ENCODE assay signal across 8 cellular contexts in genomic region chr4:47913858-47914218, GRCh38. TPM values are rescaled to one million over a fixed set of nuclear protein-coding genes. Genes with fewer than 3 reads are reported as not detected.
DNase-seq lines count a peak whose midpoint lies in the region; ATAC-seq and TF ChIP-seq lines count a peak whose summit lies in the region.

No MANE protein-coding gene starts in this region.

- intact Hi-C loops in naive thymus-derived CD4-positive, alpha-beta T cell (cut with micrococcal nuclease): loop anchor here (1.0 to 5.0 kb wide), 18 partner anchors 77 to 993 kb away; partner anchors contain the start of genes CNGA1 (in 2 of the 2), COMMD8 (in 2 of the 2), FRYL (in 2 of the 2) and NIPAL1 (in 2 of the 2)

- no peak for ATAC-seq in naive thymus-derived CD4-positive, alpha-beta T cell

- peak overlapping the region; percentile 93 to 99 (median 96) for H3K4me3 Mint-ChIP-seq in naive thymus-derived CD4-positive, alpha-beta T cell

- peaks cover 26% of the 10 kb centered on the region for H3K4me1 ChIP-seq in HAP-1
- H3K4me1 ChIP-seq in naive thymus-derived CD4-positive, alpha-beta T cell (ENCODE audit: control insufficient read depth in 2 of 2, insufficient read depth in 2 of 2, low read length in 2 of 2): peaks cover 12 to 15% of the 10 kb centered on the region in 2 donors

- H3K4me3 ChIP-seq in HAP-1: peak overlapping the region; percentile 80
- H3K4me3 ChIP-seq in epithelial cell of proximal tubule (ENCODE audit: low read depth, low read length): peak overlapping the region; percentile 99
- H3K4me3 ChIP-seq in naive thymus-derived CD4-positive, alpha-beta T cell (ENCODE audit: low read length): peak overlapping the region; percentile 92

- peaks cover 0 to 11% (median 0%) of the 10 kb centered on the region in 11 donors for H3K9me3 Mint-ChIP-seq in naive thymus-derived CD4-positive, alpha-beta T cell

- H3K27me3 Mint-ChIP-seq in naive thymus-derived CD4-positive, alpha-beta T cell: no peaks in the 10 kb centered on the region

- peak overlapping the region; percentile 88 for H3K27ac ChIP-seq in naive thymus-derived CD4-positive, alpha-beta T cell (ENCODE audit: low read depth, low read length)
- H3K27ac ChIP-seq in substantia nigra (ENCODE audit: low read depth, low read length, poor library complexity, severe bottlenecking): peak overlapping the region; percentile 35

- DNase-seq in GM13977 (ENCODE audit: low spot score) (peak; percentile 22), HAP-1 (ENCODE audit: low spot score in 2 of 2) (peak; percentile 17 to 47), M059J (ENCODE audit: low read depth) (peak; percentile 28), epithelial cell of proximal tubule (ENCODE audit: low read depth) (no peak), substantia nigra (lab: John Stamatoyannopoulos, UW) (peak in 28 of 49 donors; percentile 4 to 81 (median 30)), cerebellar nuclear complex (lab: John Stamatoyannopoulos, UW) (no peak)
- peak; percentile 38 for DNase-seq in activated CD8-positive, alpha-beta memory T cell treated with anti-CD3 and anti-CD28 coated beads, Interleukin-2, amount 50 U/mL, for 4 hours
- peak in 8 of 9 donors; percentile 5 to 46 (median 25) for DNase-seq in naive thymus-derived CD4-positive, alpha-beta T cell

- in situ Hi-C loops in GM13977 (cut with MboI; ENCODE audit: low pct_unique_long_range_greater_than_20kb, low sequenced_read_pairs, unreplicated experiment): no loop called here
- in situ Hi-C loops in HAP-1 (cut with MboI; ENCODE audit: low sequenced_read_pairs): no loop called here

- POLR2A ChIA-PET in naive thymus-derived CD4-positive, alpha-beta T cell (lab: Charles Lee): interaction anchor here (1.0 kb wide), 1 partner anchor 429 kb away, joined by 3 read pairs; the partner anchor contains the start of gene ATP10D

- peaks cover 18 to 41% (median 36%) of the 10 kb centered on the region in 7 donors for H3K4me1 Mint-ChIP-seq in naive thymus-derived CD4-positive, alpha-beta T cell

- H3K27ac Mint-ChIP-seq in naive thymus-derived CD4-positive, alpha-beta T cell: peak overlapping the region; percentile 86 to 98 (median 95)

- CTCF ChIA-PET in naive thymus-derived CD4-positive, alpha-beta T cell (lab: Charles Lee): no interaction called here

- peaks cover 20% of the 10 kb centered on the region for H3K36me3 ChIP-seq in HAP-1 (replicated peaks)
- peaks cover 0 to 6% (median 0%) of the 10 kb centered on the region in 3 experiments for H3K36me3 ChIP-seq in naive thymus-derived CD4-positive, alpha-beta T cell (ENCODE audit: control insufficient read depth in 2 of 3, insufficient read depth in 3 of 3, low read length in 3 of 3)

- peaks cover 0 to 18% (median 9%) of the 10 kb centered on the region in 5 donors for H3K36me3 Mint-ChIP-seq in naive thymus-derived CD4-positive, alpha-beta T cell

- TF ChIP-seq CTCF in GM13977 (IDR thresholded peaks at IDR 0.05; ENCODE audit: extremely low read depth, insufficient read depth, missing control alignments) (no peak), epithelial cell of proximal tubule (conservative IDR thresholded peaks at IDR 0.05; ENCODE audit: low read depth, low read length) (no peak)

- H3K9me3 ChIP-seq in HAP-1: no peaks in the 10 kb centered on the region
- no peaks in the 10 kb centered on the region for H3K9me3 ChIP-seq in naive thymus-derived CD4-positive, alpha-beta T cell (ENCODE audit: control insufficient read depth in 2 of 3, low read length in 3 of 3)

- no peaks in the 10 kb centered on the region for H3K27me3 ChIP-seq in HAP-1 (ENCODE audit: low read depth)
- H3K27me3 ChIP-seq in naive thymus-derived CD4-positive, alpha-beta T cell (ENCODE audit: control insufficient read depth in 2 of 2, insufficient read depth in 2 of 2, low read length in 2 of 2): no peaks in the 10 kb centered on the region

RNA-seq across cellular contexts. Expression of gene NFXL1, which starts 0.5 kb away (rescaled TPM):
- total RNA-seq in M059J (2014; rRNA removed; shearing (Covaris generic)): 4.9 and 5.5 TPM in 2 replicates
- 10.4 and 10.6 TPM in 2 replicates for total RNA-seq in epithelial cell of proximal tubule
- 10 to 100 TPM; 10.4 to 19.3 (median 13.2) TPM for total RNA-seq in naive thymus-derived CD4-positive, alpha-beta T cell
- polyA plus RNA-seq in naive thymus-derived CD4-positive, alpha-beta T cell: 10 to 100 TPM in 1 of 2 donors, 1 to 10 TPM in 1; 9.5 to 10.9 TPM

Comparison
In these comparisons a context has a peak if more than half of its experiments do, and no peak if none do; other contexts are left out.
1. DNase-seq: peak in GM13977 (single experiment), HAP-1 (2 of 2), M059J (single experiment), activated CD8-positive, alpha-beta memory T cell treated with anti-CD3 and anti-CD28 coated beads, Interleukin-2, amount 50 U/mL, for 4 hours (single experiment), naive thymus-derived CD4-positive, alpha-beta T cell (8 of 9) and substantia nigra (28 of 49); none in epithelial cell of proximal tubule (single experiment) and cerebellar nuclear complex (0 of 2).
2. Peak in every context shown above with its lines, with median percentiles within 50 percentile points of each other: H3K4me3 ChIP-seq.